Comparison of ENCODE assay signal across 14 cellular contexts in the genomic region with DNA sequence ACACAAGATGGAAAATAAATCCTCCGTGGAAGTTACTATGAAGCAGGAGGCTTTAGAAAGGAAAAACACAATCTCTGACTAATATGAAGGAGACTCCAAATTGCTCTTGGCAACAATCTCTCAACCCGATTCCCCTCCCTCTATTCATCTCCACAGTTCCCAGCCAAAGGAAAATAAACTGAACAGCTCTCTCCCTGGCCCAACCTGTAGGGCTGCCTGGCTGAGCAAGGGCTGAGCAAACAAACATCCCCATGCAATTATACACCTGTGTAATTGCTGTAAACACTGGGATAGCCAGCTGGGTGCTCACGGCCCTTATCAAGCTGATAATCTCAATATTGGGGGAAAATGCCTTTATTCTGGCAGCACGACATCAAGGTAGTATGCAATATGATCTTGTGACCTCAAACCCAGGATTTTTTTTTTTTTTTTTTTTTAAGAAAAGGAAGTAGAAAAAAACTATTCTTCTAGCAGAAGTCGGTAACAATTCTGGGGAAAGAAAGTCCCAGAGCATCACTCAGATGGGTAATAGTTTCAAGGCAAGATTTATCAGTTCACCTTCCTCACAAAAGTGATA.
DNase-seq lines count a peak whose midpoint lies in the region; ATAC-seq and TF ChIP-seq lines count a peak whose summit lies in the region.
"Had no signal": no experiment of that assay in that cellular context is flagged by ENCODE, and none has a peak within 500 bp of the region (broad histone marks: within the 10 kb centered on the region; RNA-seq: fewer than 3 reads in every experiment).

No MANE protein-coding gene starts in this region.

- TF ChIP-seq CTCF in stomach (IDR thresholded peaks at IDR 0.05) (no peak), coronary artery (IDR thresholded peaks at IDR 0.05) (no peak)

- no peaks in the 10 kb centered on the region for H3K9me3 ChIP-seq in stomach
- H3K9me3 ChIP-seq: ascending aorta, tibial artery had no signal

- 11 to 21% (median 13%) methylated on average over 5 of the region's 5 CpGs for WGBS in stomach, 5 donors

- H3K4me3 ChIP-seq in stomach (peak overlapping the region in 1 of 4 donors; percentile 68), coronary artery (no peak overlapping the region)
- H3K4me3 ChIP-seq: ascending aorta, tibial artery had no signal

- H3K4me1 ChIP-seq in stomach: peaks cover 27 to 70% (median 59%) of the 10 kb centered on the region in 4 donors

- DNase-seq in NCI-H1048 (lab: John Stamatoyannopoulos, UW): peak; percentile 72
- peak; percentile 71 for DNase-seq in NCI-H510A treated with DMSO at 0.1 percent for 48 hours (lab: John Stamatoyannopoulos, UW)
- peak; percentile 63 for DNase-seq in stomach
- DNase-seq in coronary artery (ENCODE audit: low spot score): no peak
- DNase-seq: activated CD8-positive, alpha-beta memory T cell treated with anti-CD3 and anti-CD28 coated beads for 24 hours; IMR-90; stimulated activated CD4-positive, alpha-beta T cell treated with anti-CD3 and anti-CD28 coated beads, Interleukin-4, amount 100 ng/mL, for 4 hours; tibial artery had no signal

- H3K27ac ChIP-seq in stomach: peak overlapping the region in 4 of 5 donors; percentile 60 to 87 (median 63)
- peak overlapping the region in 1 of 2 donors; percentile 43 for H3K27ac ChIP-seq in coronary artery
- H3K27ac ChIP-seq: ascending aorta, tibial artery had no signal

- H3K36me3 ChIP-seq in stomach: no peaks in the 10 kb centered on the region
- H3K36me3 ChIP-seq: ascending aorta, tibial artery had no signal

- intact Hi-C loops in stomach (cut with DNase I; ENCODE audit: low total_unique reads): no loop called here

- no peak for TF ChIP-seq POLR2A in stomach (IDR thresholded peaks at IDR 0.05)

- H3K27me3 ChIP-seq in stomach: peaks cover 0 to 34% (median 18%) of the 10 kb centered on the region in 3 donors
- H3K27me3 ChIP-seq: ascending aorta had no signal

- no peak for TF ChIP-seq EP300 in stomach (IDR thresholded peaks at IDR 0.05)

- ATAC-seq in esophagus mucosa (peak; percentile 79), GM18517 (IDR thresholded peaks at IDR 0.05; ENCODE audit: unreplicated experiment) (no peak), HG02763 (IDR thresholded peaks at IDR 0.05; ENCODE audit: unreplicated experiment) (no peak), GM19324 (IDR thresholded peaks at IDR 0.05; ENCODE audit: low FRiP score, unreplicated experiment) (no peak)
- ATAC-seq: Right ventricle myocardium inferior had no signal
